12 cellular contexts compared by ENCODE assay signal in genomic region chr20:45359069-45359405, GRCh38. TPM values are rescaled to one million over a fixed set of nuclear protein-coding genes. Genes with fewer than 3 reads are reported as not detected.
DNase-seq lines count a peak whose midpoint lies in the region; ATAC-seq and TF ChIP-seq lines count a peak whose summit lies in the region.
"Had no signal": no experiment of that assay in that cellular context is flagged by ENCODE, and none has a peak within 500 bp of the region (broad histone marks: within the 10 kb centered on the region; RNA-seq: fewer than 3 reads in every experiment).

No MANE protein-coding gene starts in this region.

- no peak overlapping the region for H3K27ac Mint-ChIP-seq in natural killer cell

- ATAC-seq in heart right ventricle (peak in 5 of 8 donors; percentile 6 to 60 (median 27)), natural killer cell (no peak), GM18867 (IDR thresholded peaks at IDR 0.05; ENCODE audit: unreplicated experiment) (no peak)

- H3K36me3 ChIP-seq in heart right ventricle = no peaks in the 10 kb centered on the region
- H3K36me3 ChIP-seq in rectal smooth muscle tissue (ENCODE audit: control insufficient read depth, insufficient read depth, low read length) = no peaks in the 10 kb centered on the region

- no peaks in the 10 kb centered on the region for H3K9me3 Mint-ChIP-seq in natural killer cell

- H3K4me1 Mint-ChIP-seq in natural killer cell = peaks cover 16% of the 10 kb centered on the region in 2 donors

- peaks cover 9 to 84% (median 53%) of the 10 kb centered on the region in 9 donors for H3K4me1 ChIP-seq in heart right ventricle
- peaks cover 43% of the 10 kb centered on the region for H3K4me1 ChIP-seq in rectal smooth muscle tissue (ENCODE audit: control insufficient read depth, insufficient read depth, low read length)

- DNase-seq in EL (peak; percentile 55), astrocyte of the spinal cord (ENCODE audit: low read depth, low spot score) (peak; percentile 85), heart right ventricle (peak in 1 of 2 donors; percentile 53), natural killer cell (no peak), HEK293T (ENCODE audit: extremely low spot score) (no peak), cerebellum (ENCODE audit: low spot score) (no peak)
- DNase-seq: activated T-cell treated with anti-CD3 and anti-CD28 coated beads for 4 hours, T-helper 2 cell had no signal

- peak overlapping the region; percentile 80 to 96 (median 91) for H3K27ac ChIP-seq in heart right ventricle
- peak overlapping the region; percentile 95 for H3K27ac ChIP-seq in rectal smooth muscle tissue (ENCODE audit: low read depth, low read length)

- H3K4me3 Mint-ChIP-seq in natural killer cell = no peak overlapping the region

- in situ Hi-C loops in astrocyte of the spinal cord (cut with HindIII; ENCODE audit: low sequenced_read_pairs) = no loop called here

- 38 to 39% methylated on average over 7 of the region's 7 CpGs for WGBS in heart right ventricle, 2 donors

- no peaks in the 10 kb centered on the region for H3K9me3 ChIP-seq in heart right ventricle

- CTCF ChIA-PET in HEK293T (lab: Yijun Ruan, JAX) = no interaction called here

- H3K27me3 ChIP-seq in heart right ventricle = no peaks in the 10 kb centered on the region
- H3K27me3 ChIP-seq in rectal smooth muscle tissue (ENCODE audit: control insufficient read depth, insufficient read depth, low read length) = no peaks in the 10 kb centered on the region

- intact Hi-C loops in heart right ventricle (cut with DNase I) = loop anchor here in 4 of 10 donors (2.0 to 5.0 kb wide), 3 partner anchors 16 to 48 kb away; partner anchors contain the start of gene DBNDD2 (in 1 of the 4)
- intact Hi-C loops in natural killer cell (cut with micrococcal nuclease) = loop anchor here (10.0 kb wide), 1 partner anchor 64 kb away; no protein-coding TSS in a partner anchor

- no peak for TF ChIP-seq CTCF in astrocyte of the spinal cord (IDR thresholded peaks at IDR 0.05; ENCODE audit: low read depth, low read length)
- TF ChIP-seq CTCF in heart right ventricle (IDR thresholded peaks at IDR 0.05) = no peak
- TF ChIP-seq CTCF in natural killer cell (IDR thresholded peaks at IDR 0.05) = no peak

- POLR2A ChIA-PET in HEK293T (lab: Yijun Ruan, JAX) = interaction anchor here (1.3 kb wide), 1 partner anchor 15 kb away, joined by 3 read pairs; no protein-coding TSS in a partner anchor

- H3K4me3 ChIP-seq in astrocyte of the spinal cord (ENCODE audit: low read depth, low read length) = no peak overlapping the region
- no peak overlapping the region for H3K4me3 ChIP-seq in heart right ventricle
- H3K4me3 ChIP-seq in rectal smooth muscle tissue (ENCODE audit: low read length) = no peak overlapping the region

- H3K27me3 Mint-ChIP-seq in natural killer cell (ENCODE audit: low read depth in 2 of 2) = no peaks in the 10 kb centered on the region

- H3K36me3 Mint-ChIP-seq in natural killer cell = no peaks in the 10 kb centered on the region

- H3K9ac ChIP-seq in rectal smooth muscle tissue (ENCODE audit: low read length) = no peak overlapping the region

TF ChIP-seq in HEK293T, 16 proteins besides CTCF, POLR2A, EP300 and RAD21:
- no peak for TF ChIP-seq ZNF384 (IDR thresholded peaks at IDR 0.05)
- TF ChIP-seq ARNT (IDR thresholded peaks at IDR 0.05) = no peak
- no peak for TF ChIP-seq TARDBP (IDR thresholded peaks at IDR 0.05)
- no peak for TF ChIP-seq HDGF (IDR thresholded peaks at IDR 0.05; ENCODE audit: borderline replicate concordance)
- no peak for TF ChIP-seq SUZ12 (IDR thresholded peaks at IDR 0.05)
- no peak for TF ChIP-seq ELF4 (IDR thresholded peaks at IDR 0.05)
- no peak for TF ChIP-seq SP1 (IDR thresholded peaks at IDR 0.05)
- no peak for TF ChIP-seq CTBP1 (IDR thresholded peaks at IDR 0.05; ENCODE audit: borderline replicate concordance)

RNA-seq across cellular contexts. Expression of gene SYS1, which starts 3.9 kb away (rescaled TPM):
- total RNA-seq in heart right ventricle (10 to 100 TPM; 13.9 to 27.9 (median 18.2) TPM), natural killer cell (10 to 100 TPM; 73.8 to 77.4 (median 74.0) TPM), cerebellum (26.8 TPM)
- polyA plus RNA-seq in heart right ventricle = 10 to 100 TPM; 11.7 to 34.5 TPM

RNA-seq across cellular contexts. Expression of gene SDC4, which starts 10.8 kb away (rescaled TPM):
- total RNA-seq in heart right ventricle = 100 to 1,000 TPM in 5 of 10 donors, 10 to 100 TPM in 5; 66.9 to 161 (median 102) TPM
- polyA plus RNA-seq in heart right ventricle = 10 to 100 TPM; 48.4 to 64.5 TPM
- 1 to 10 TPM in 2 of 3 donors, under 1 TPM in 1; 0.45 to 1.8 (median 1.5) TPM for total RNA-seq in natural killer cell
- 1.6 TPM for total RNA-seq in cerebellum

RNA-seq across cellular contexts. Expression of gene TP53TG5, which starts 19.1 kb away (rescaled TPM):
- 1 to 10 TPM in 8 of 10 donors, under 1 TPM in 2; 0.59 to 2.4 (median 1.3) TPM for total RNA-seq in heart right ventricle
- 1 to 10 TPM in 1 of 2 donors, under 1 TPM in 1; 0.43 to 1.1 TPM for polyA plus RNA-seq in heart right ventricle
- under 1 TPM in 1 of 3 donors, not detected in 2; 0.14 TPM for total RNA-seq in natural killer cell
- total RNA-seq in cerebellum = not detected
- total RNA-seq: lung microvascular endothelial cell, NCI-H460 had no signal

RNA-seq across cellular contexts. Expression of gene DBNDD2, which starts 49.1 kb away (rescaled TPM):
- 100 to 1,000 TPM; 284 to 676 (median 334) TPM for total RNA-seq in heart right ventricle
- 100 to 1,000 TPM; 353 to 381 TPM for polyA plus RNA-seq in heart right ventricle
- total RNA-seq in natural killer cell = 10 to 100 TPM; 13.0 to 14.7 (median 13.3) TPM
- 11.4 TPM for total RNA-seq in cerebellum

RNA-seq across cellular contexts. Expression of gene MATN4, which starts 50.9 kb away (rescaled TPM):
- total RNA-seq in heart right ventricle (under 1 TPM in 2 of 10 donors, not detected in 8; 0.24 to 0.28 TPM), natural killer cell (not detected), cerebellum (not detected)
- under 1 TPM in 1 of 2 donors, not detected in 1; 0.06 TPM for polyA plus RNA-seq in heart right ventricle
- total RNA-seq: lung microvascular endothelial cell, NCI-H460 had no signal

Comparison
In these comparisons a context has a peak if more than half of its experiments do, and no peak if none do; other contexts are left out.
1. DNase-seq: peak in EL (single experiment) and astrocyte of the spinal cord (single experiment); none in natural killer cell (single experiment), HEK293T (single experiment) and cerebellum (single experiment).
2. ATAC-seq: peak in heart right ventricle (5 of 8); none in natural killer cell (0 of 3) and GM18867 (single experiment).
3. RNA of gene SDC4, which starts 10.8 kb away (total RNA-seq): 66.9 to 161 TPM in heart right ventricle; 1.6 TPM in cerebellum (single experiment) and 0.45 to 1.8 TPM in natural killer cell; every median in the first group is over 10 times any median in the second.